In genomic region chr11:31813961-31814868, GRCh38 we compare ENCODE assay signal across 12 cellular contexts. TPM values are rescaled to one million over a fixed set of nuclear protein-coding genes. Genes with fewer than 3 reads are reported as not detected.
DNase-seq lines count a peak whose midpoint lies in the region; ATAC-seq, FAIRE-seq and TF ChIP-seq lines count a peak whose summit lies in the region.
"Had no signal": no experiment of that assay in that cellular context is flagged by ENCODE, and none has a peak within 500 bp of the region (broad histone marks: within the 10 kb centered on the region; RNA-seq: fewer than 3 reads in every experiment).

No MANE protein-coding gene starts in this region.

- no peak overlapping the region for H3K27ac ChIP-seq in keratinocyte (ENCODE audit: control insufficient read depth, insufficient read depth, low read length)
- no peak overlapping the region for H3K27ac ChIP-seq in suprapubic skin

- no peak overlapping the region for H2AFZ ChIP-seq in keratinocyte (ENCODE audit: control insufficient read depth, low read length)

- peak overlapping the region; percentile 45 for H3K4me2 ChIP-seq in keratinocyte (ENCODE audit: control insufficient read depth, extremely low read depth, insufficient read depth, low read depth, low read length)

- H3K9me3 ChIP-seq in keratinocyte (ENCODE audit: control insufficient read depth, low read depth, low read length) (no peaks in the 10 kb centered on the region), suprapubic skin (no peaks in the 10 kb centered on the region)

- no peak for TF ChIP-seq POLR2A in suprapubic skin (IDR thresholded peaks at IDR 0.05)

- DNase-seq in activated naive CD4-positive, alpha-beta T cell treated with Interleukin-2 at 50 U/mL for 16 hours = no peak
- no peak for DNase-seq in activated T-cell treated with anti-CD3 and anti-CD28 coated beads, Interleukin-2, amount 50 U/mL, for 72 hours
- no peak for DNase-seq in keratinocyte (ENCODE audit: low read depth, low spot score)
- DNase-seq in suprapubic skin (ENCODE audit: low spot score in 2 of 2) = no peak
- DNase-seq in kidney tubule cell (ENCODE audit: low spot score) = no peak
- no peak for DNase-seq in D721Med (ENCODE audit: insufficient read length, low spot score)
- DNase-seq in COR-L47 (lab: John Stamatoyannopoulos, UW) = no peak
- DNase-seq: foreskin fibroblast, NCI-H2029 treated with DMSO at 0.1 percent for 48 hours had no signal

- 7% methylated on average over 37 of the region's 53 CpGs for WGBS in suprapubic skin

- no peak for TF ChIP-seq EP300 in suprapubic skin (IDR thresholded peaks at IDR 0.05)

- no peak overlapping the region for H3K27ac Mint-ChIP-seq in activated naive CD4-positive, alpha-beta T cell treated with anti-CD3 and anti-CD28 coated beads, Interleukin-2, amount 50 U/mL, for 24 hours
- H3K27ac Mint-ChIP-seq in activated T-cell treated with anti-CD3 and anti-CD28 coated beads, Interleukin-2, amount 50 U/mL, for 72 hours = no peak overlapping the region

- no peak overlapping the region for H3K4me3 ChIP-seq in keratinocyte (ENCODE audit: control insufficient read depth in 2 of 3, extremely low read depth in 1 of 3, insufficient read depth in 2 of 3, low read depth in 1 of 3, low read length in 3 of 3)
- peak overlapping the region; percentile 52 for H3K4me3 ChIP-seq in suprapubic skin

- no peak for ATAC-seq in activated T-cell treated with anti-CD3 and anti-CD28 coated beads, Interleukin-2, amount 50 U/mL, for 72 hours (replicated peaks in 1 of 2)
- ATAC-seq: right cardiac atrium had no signal

- dilution Hi-C loops in keratinocyte (cut with MboI; ENCODE audit: extremely low pct_ligation_motif_present, low sequenced_read_pairs) = no loop called here

- H3K36me3 ChIP-seq in keratinocyte (ENCODE audit: control insufficient read depth in 2 of 2, extremely low read depth in 1 of 2, insufficient read depth in 2 of 2, low read length in 2 of 2) (no peaks in the 10 kb centered on the region), suprapubic skin (no peaks in the 10 kb centered on the region)

- H3K27me3 Mint-ChIP-seq in activated naive CD4-positive, alpha-beta T cell treated with anti-CD3 and anti-CD28 coated beads, Interleukin-2, amount 50 U/mL, for 24 hours = peaks cover 49% of the 10 kb centered on the region
- H3K27me3 Mint-ChIP-seq in activated T-cell treated with anti-CD3 and anti-CD28 coated beads, Interleukin-2, amount 50 U/mL, for 72 hours (ENCODE audit: low read depth) = peaks cover 63% of the 10 kb centered on the region

- H3K4me1 ChIP-seq in keratinocyte (ENCODE audit: control insufficient read depth, extremely low read depth, insufficient read depth, low read length) (peaks cover 38% of the 10 kb centered on the region), suprapubic skin (peaks cover 94% of the 10 kb centered on the region)

- no peak overlapping the region for H3K9ac ChIP-seq in keratinocyte (ENCODE audit: control insufficient read depth, extremely low read depth, insufficient read depth, low read length)

- H3K9me3 Mint-ChIP-seq in activated naive CD4-positive, alpha-beta T cell treated with anti-CD3 and anti-CD28 coated beads, Interleukin-2, amount 50 U/mL, for 24 hours = no peaks in the 10 kb centered on the region
- H3K9me3 Mint-ChIP-seq in activated T-cell treated with anti-CD3 and anti-CD28 coated beads, Interleukin-2, amount 50 U/mL, for 72 hours = no peaks in the 10 kb centered on the region

- FAIRE-seq in keratinocyte (lab: Jason Lieb, UNC) (no peak), D721Med (lab: Jason Lieb, UNC) (no peak)

- no peaks in the 10 kb centered on the region for H3K9me1 ChIP-seq in keratinocyte (ENCODE audit: control insufficient read depth, extremely low read depth, insufficient read depth, low read length)

- H3K27me3 ChIP-seq in keratinocyte (ENCODE audit: control insufficient read depth, extremely low read depth, insufficient read depth, low read length) (peaks cover 100% of the 10 kb centered on the region), suprapubic skin (peaks cover 100% of the 10 kb centered on the region)

- no peak for TF ChIP-seq CTCF in keratinocyte (optimal IDR thresholded peaks at IDR 0.05 in 1 of 3, IDR thresholded peaks at IDR 0.05 in 1 of 3, conservative IDR thresholded peaks at IDR 0.05 in 1 of 3; ENCODE audit: extremely low read depth in 1 of 3, insufficient read depth in 2 of 3, low read length in 3 of 3)
- TF ChIP-seq CTCF in suprapubic skin (IDR thresholded peaks at IDR 0.05) = no peak
- TF ChIP-seq CTCF in D721Med (IDR thresholded peaks at IDR 0.05; ENCODE audit: insufficient read depth, missing control alignments) = no peak

- H3K36me3 Mint-ChIP-seq in activated naive CD4-positive, alpha-beta T cell treated with anti-CD3 and anti-CD28 coated beads, Interleukin-2, amount 50 U/mL, for 24 hours = peaks cover 4% of the 10 kb centered on the region
- H3K36me3 Mint-ChIP-seq in activated T-cell treated with anti-CD3 and anti-CD28 coated beads, Interleukin-2, amount 50 U/mL, for 72 hours (ENCODE audit: insufficient read depth in 2 of 2) = peaks cover 3 to 9% of the 10 kb centered on the region in 2 donors

- H3K4me3 Mint-ChIP-seq in activated naive CD4-positive, alpha-beta T cell treated with anti-CD3 and anti-CD28 coated beads, Interleukin-2, amount 50 U/mL, for 24 hours = peak overlapping the region; percentile 86
- peak overlapping the region; percentile 85 to 90 for H3K4me3 Mint-ChIP-seq in activated T-cell treated with anti-CD3 and anti-CD28 coated beads, Interleukin-2, amount 50 U/mL, for 72 hours

- peaks cover 6% of the 10 kb centered on the region for H4K20me1 ChIP-seq in keratinocyte (ENCODE audit: control insufficient read depth, extremely low read depth, insufficient read depth, low read length)

- H3K79me2 ChIP-seq in keratinocyte (ENCODE audit: control insufficient read depth, insufficient read depth, low read length) = no peaks in the 10 kb centered on the region

- peaks cover 55% of the 10 kb centered on the region for H3K4me1 Mint-ChIP-seq in activated naive CD4-positive, alpha-beta T cell treated with anti-CD3 and anti-CD28 coated beads, Interleukin-2, amount 50 U/mL, for 24 hours
- H3K4me1 Mint-ChIP-seq in activated T-cell treated with anti-CD3 and anti-CD28 coated beads, Interleukin-2, amount 50 U/mL, for 72 hours (ENCODE audit: low read depth) = peaks cover 47% of the 10 kb centered on the region

RNA-seq across cellular contexts. Expression of gene PAX6, which starts 3.1 kb away (rescaled TPM):
- total RNA-seq in activated T-cell treated with anti-CD3 and anti-CD28 coated beads, Interleukin-2, amount 50 U/mL, for 72 hours = under 1 TPM; 0.46 to 0.76 TPM
- polyA plus RNA-seq in keratinocyte = 0.12 to 0.15 TPM in 2 of 3 replicates, not detected in the other
- polyA plus RNA-seq in keratinocyte (2011; ENCODE audit: low read depth) = not detected
- polyA plus RNA-seq in keratinocyte (2011; cell fraction: cytosol; rRNA removed) = not detected in 2 replicates
- polyA plus RNA-seq in keratinocyte (2011; cell fraction: nucleus; rRNA removed) = 0.15 and 0.23 TPM in 2 replicates
- not detected in 2 replicates for polyA plus RNA-seq in keratinocyte (2012; ENCODE audit: low replicate concordance)
- polyA minus RNA-seq in keratinocyte = not detected in 3 replicates
- not detected for polyA minus RNA-seq in keratinocyte (2011; cell fraction: cytosol; rRNA and poly(A)+ RNA removed)
- not detected in 2 replicates for polyA minus RNA-seq in keratinocyte (2011; cell fraction: nucleus; rRNA and poly(A)+ RNA removed)
- 1 to 10 TPM in 1 of 4 donors, under 1 TPM in 2, not detected in 1; 0.25 to 1.1 (median 0.29) TPM for total RNA-seq in suprapubic skin
- total RNA-seq: right cardiac atrium; T-helper 1 cell treated with Interleukin-12 subunit alpha and Interleukin-12 subunit beta and Interleukin-4 antibody, amounts not matched to agents 30 ng/mL and 1 ng/mL, for 36 hours had no signal
